In the genomic region with DNA sequence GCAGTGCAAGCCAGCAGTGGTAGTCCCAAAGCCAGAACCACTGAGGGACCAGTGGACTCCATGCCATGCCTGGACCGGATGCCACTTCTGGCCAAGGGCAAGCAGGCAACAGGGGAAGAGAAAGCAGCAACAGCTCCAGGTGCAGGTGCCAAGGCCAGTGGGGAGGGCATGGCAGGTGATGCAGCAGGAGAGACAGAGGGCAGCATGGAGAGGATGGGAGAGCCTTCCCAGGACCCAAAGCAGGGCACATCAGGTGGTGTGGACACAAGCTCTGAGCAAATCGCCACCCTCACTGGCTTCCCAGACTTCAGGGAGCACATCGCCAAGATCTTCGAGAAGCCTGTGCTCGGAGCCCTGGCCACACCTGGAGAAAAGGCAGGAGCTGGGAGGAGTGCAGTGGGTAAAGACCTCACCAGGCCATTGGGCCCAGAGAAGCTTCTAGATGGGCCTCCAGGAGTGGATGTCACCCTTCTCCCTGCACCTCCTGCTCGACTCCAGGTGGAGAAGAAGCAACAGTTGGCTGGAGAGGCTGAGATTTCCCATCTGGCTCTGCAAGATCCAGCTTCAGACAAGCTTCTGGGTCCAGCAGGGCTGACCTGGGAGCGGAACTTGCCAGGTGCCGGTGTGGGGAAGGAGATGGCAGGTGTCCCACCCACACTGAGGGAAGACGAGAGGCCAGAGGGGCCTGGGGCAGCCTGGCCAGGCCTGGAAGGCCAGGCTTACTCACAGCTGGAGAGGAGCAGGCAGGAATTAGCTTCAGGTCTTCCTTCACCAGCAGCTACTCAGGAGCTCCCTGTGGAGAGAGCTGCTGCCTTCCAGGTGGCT, we compare ENCODE assay signal across 21 cellular contexts.
DNase-seq lines count a peak whose midpoint lies in the region; ATAC-seq and TF ChIP-seq lines count a peak whose summit lies in the region.
"Had no signal": no experiment of that assay in that cellular context is flagged by ENCODE, and none has a peak within 500 bp of the region (broad histone marks: within the 10 kb centered on the region; RNA-seq: fewer than 3 reads in every experiment).

No MANE protein-coding gene starts in this region.

- peaks cover 46% of the 10 kb centered on the region for H3K4me1 ChIP-seq in RWPE2 (ENCODE audit: insufficient read depth, poor library complexity, severe bottlenecking)
- no peaks in the 10 kb centered on the region for H3K4me1 ChIP-seq in osteoblast (ENCODE audit: insufficient read depth, low read length)
- H3K4me1 ChIP-seq in vagina = peaks cover 8% of the 10 kb centered on the region
- H3K4me1 ChIP-seq: Caco-2 had no signal

- no peak overlapping the region for H2AFZ ChIP-seq in osteoblast (ENCODE audit: low read length)

- ATAC-seq in RWPE2 (ENCODE audit: low read depth) = no peak
- ATAC-seq in HG03196 (IDR thresholded peaks at IDR 0.05; ENCODE audit: unreplicated experiment) = no peak
- ATAC-seq: CD8-positive, alpha-beta T cell had no signal

- no peak overlapping the region for H3K4me2 ChIP-seq in osteoblast (ENCODE audit: insufficient read depth, low read length)

- H3K27me3 ChIP-seq in RWPE2 (ENCODE audit: insufficient read depth, poor library complexity, severe bottlenecking) (no peaks in the 10 kb centered on the region), osteoblast (ENCODE audit: insufficient read depth, low read length) (peaks cover 47% of the 10 kb centered on the region), vagina (no peaks in the 10 kb centered on the region)

- H3K36me3 ChIP-seq in RWPE2 (ENCODE audit: low read depth) (no peaks in the 10 kb centered on the region), osteoblast (ENCODE audit: insufficient read depth, low read length) (no peaks in the 10 kb centered on the region), vagina (no peaks in the 10 kb centered on the region)

- H3K4me3 ChIP-seq in RWPE2 (ENCODE audit: severe bottlenecking) (no peak overlapping the region), epithelial cell of esophagus (ENCODE audit: low read length) (peak overlapping the region; percentile 39), osteoblast (ENCODE audit: insufficient read depth, low read length) (no peak overlapping the region), vagina (no peak overlapping the region)

- H3K27ac ChIP-seq in RWPE2 (ENCODE audit: poor library complexity, severe bottlenecking) (peak overlapping the region; percentile 86), osteoblast (ENCODE audit: low read depth, low read length) (no peak overlapping the region), vagina (peak overlapping the region; percentile 66)

- intact Hi-C loops in vagina (cut with DNase I) = no loop called here

- no peak for TF ChIP-seq CTCF in RWPE2 (IDR thresholded peaks at IDR 0.05; ENCODE audit: poor library complexity, severe bottlenecking)
- TF ChIP-seq CTCF in epithelial cell of esophagus (IDR thresholded peaks at IDR 0.05; ENCODE audit: insufficient read depth, low read depth, low read length, missing control alignments) = no peak
- TF ChIP-seq CTCF in osteoblast (IDR thresholded peaks at IDR 0.05; ENCODE audit: extremely low read depth, low read depth, low read length) = no peak
- TF ChIP-seq CTCF in vagina (IDR thresholded peaks at IDR 0.05) = no peak

- no peak for TF ChIP-seq POLR2A in vagina (IDR thresholded peaks at IDR 0.05)

- DNase-seq in RWPE2 (ENCODE audit: low spot score) (no peak), epithelial cell of esophagus (ENCODE audit: low read depth) (no peak), osteoblast (ENCODE audit: insufficient read length, low spot score, missing footprints) (peak; percentile 69), vagina (ENCODE audit: extremely low spot score in 2 of 2) (no peak), putamen (ENCODE audit: low spot score) (no peak), T-helper 1 cell (no peak)
- DNase-seq: C1 segment of cervical spinal cord; Caco-2; CD8-positive, alpha-beta T cell; DMS 273 treated with DMSO at 0.1 percent for 48 hours; DMS79; H7; KG1; MM.1S; NCI-H2029; NCI-H446 treated with DMSO at 0.1 percent for 48 hours; NCI-H526; NCI-H82; RPMI8226; SHP77 treated with DMSO at 0.1 percent for 48 hours had no signal

- no peaks in the 10 kb centered on the region for H4K20me1 ChIP-seq in osteoblast (ENCODE audit: insufficient read depth, low read length)

- no peaks in the 10 kb centered on the region for H3K9me3 ChIP-seq in RWPE2 (ENCODE audit: severe bottlenecking)
- no peaks in the 10 kb centered on the region for H3K9me3 ChIP-seq in osteoblast (ENCODE audit: low read depth, low read length)
- H3K9me3 ChIP-seq in vagina = no peaks in the 10 kb centered on the region
- H3K9me3 ChIP-seq: Caco-2 had no signal

- no peaks in the 10 kb centered on the region for H3K79me2 ChIP-seq in osteoblast (ENCODE audit: insufficient read depth, low read length)
